In the genomic region with DNA sequence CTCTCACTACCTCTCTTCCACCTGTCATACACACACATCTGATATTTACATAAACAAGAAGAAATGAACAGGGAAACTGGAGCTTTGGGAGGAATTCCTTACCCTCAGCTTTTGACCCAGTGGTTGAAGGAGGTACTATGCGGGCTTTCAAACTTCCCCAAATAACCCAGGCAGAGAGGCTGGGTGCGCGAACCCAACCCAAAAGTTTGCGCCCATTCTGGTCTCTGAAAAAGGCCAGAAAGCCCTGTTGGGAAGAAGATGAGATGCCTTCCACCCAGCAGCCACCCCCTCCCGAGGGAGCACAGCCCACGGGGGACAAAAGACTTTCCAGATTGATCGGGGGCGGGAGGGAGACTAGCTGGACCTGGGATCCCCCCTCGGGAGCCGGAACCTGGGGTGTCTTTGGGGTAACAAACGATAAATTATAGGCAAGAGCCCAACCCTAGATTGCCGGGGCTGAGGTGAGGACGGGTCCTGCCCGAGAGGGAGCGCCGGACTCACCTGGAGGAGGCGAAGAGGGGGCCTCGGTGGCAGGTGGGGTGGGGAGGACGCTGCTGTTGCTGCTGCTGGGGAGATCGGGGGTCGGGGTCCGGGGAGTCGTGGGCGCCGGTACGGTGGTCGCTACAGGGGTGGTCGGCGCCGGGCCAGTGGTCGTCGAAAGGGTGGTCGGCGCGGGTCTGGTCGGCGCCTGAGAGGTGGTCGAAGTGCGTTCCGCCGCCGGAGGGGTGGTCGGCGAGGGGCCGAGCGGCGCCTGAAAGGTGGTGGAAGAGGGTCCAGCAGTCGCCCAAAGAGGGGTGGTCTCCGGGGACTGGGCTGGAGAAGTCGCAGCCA, we compare ENCODE assay signal across 8 cellular contexts. TPM values are rescaled to one million over a fixed set of nuclear protein-coding genes. Genes with fewer than 3 reads are reported as not detected.
DNase-seq lines count a peak whose midpoint lies in the region; ATAC-seq, FAIRE-seq and TF ChIP-seq lines count a peak whose summit lies in the region.

No MANE protein-coding gene starts in this region.

- peak overlapping the region; percentile 88 for H3K27ac Mint-ChIP-seq in stimulated activated effector memory CD8-positive, alpha-beta T cell treated with anti-CD3 and anti-CD28 coated beads, Interleukin-12 subunit alpha, Interleukin-12 subunit beta, amount 100 ng/mL, for 72 hours

- peaks cover 7% of the 10 kb centered on the region for H3K36me3 Mint-ChIP-seq in stimulated activated effector memory CD8-positive, alpha-beta T cell treated with anti-CD3 and anti-CD28 coated beads, Interleukin-12 subunit alpha, Interleukin-12 subunit beta, amount 100 ng/mL, for 72 hours

- POLR2A ChIA-PET in GM12878 (lab: Charles Lee), result no interaction called here

- peak overlapping the region; percentile 92 for H3K4me3 Mint-ChIP-seq in stimulated activated effector memory CD8-positive, alpha-beta T cell treated with anti-CD3 and anti-CD28 coated beads, Interleukin-12 subunit alpha, Interleukin-12 subunit beta, amount 100 ng/mL, for 72 hours

- FAIRE-seq in GM12878 (lab: Jason Lieb, UNC) (no peak), kidney (lab: Jason Lieb, UNC) (no peak)

- H3K4me3 ChIP-seq in GM12878 (peak overlapping the region; percentile 80), kidney (ENCODE audit: low read length in 2 of 2) (peak overlapping the region; percentile 62 to 73)

- H3K9me3 Mint-ChIP-seq in stimulated activated effector memory CD8-positive, alpha-beta T cell treated with anti-CD3 and anti-CD28 coated beads, Interleukin-12 subunit alpha, Interleukin-12 subunit beta, amount 100 ng/mL, for 72 hours, result no peaks in the 10 kb centered on the region

- H2AFZ ChIP-seq in GM12878 (ENCODE audit: control insufficient read depth, low read depth, low read length), result peak overlapping the region; percentile 38

- H3K79me2 ChIP-seq in GM12878 (ENCODE audit: control insufficient read depth, insufficient read depth, low read length), result no peaks in the 10 kb centered on the region; the same call in 1 of the 2 replicates

- no peaks in the 10 kb centered on the region for H4K20me1 ChIP-seq in GM12878 (ENCODE audit: control insufficient read depth, insufficient read depth)

- CTCF ChIA-PET in GM12878 (lab: Yijun Ruan, JAX), result no interaction called here

- TF ChIP-seq CTCF in GM13977 (IDR thresholded peaks at IDR 0.05; ENCODE audit: extremely low read depth, insufficient read depth, missing control alignments) (no peak), GM12878 (IDR thresholded peaks at IDR 0.05 in 2 of 3, conservative IDR thresholded peaks at IDR 0.05 in 1 of 3; ENCODE audit: control insufficient read depth in 2 of 3, extremely low read depth in 1 of 3, insufficient read depth in 1 of 3, low read depth in 3 of 3, low read length in 3 of 3) (no peak), kidney (IDR thresholded peaks at IDR 0.05; ENCODE audit: borderline replicate concordance, extremely low read depth, insufficient read depth) (no peak)

- SMC1A ChIA-PET in GM12878 (lab: Charles Lee; ENCODE audit: uncharacterized antibody, unreplicated experiment), result no interaction called here

- no TSS peak for BruUV-seq in GM12878 (replicated peaks; lab: Mats Ljungman, UMichigan)

- no peaks in the 10 kb centered on the region for H3K27me3 ChIP-seq in GM12878 (replicated peaks in 1 of 2; ENCODE audit: control insufficient read depth in 2 of 2, insufficient read depth in 2 of 2, low read length in 1 of 2)

- H3K9ac ChIP-seq in GM12878 (ENCODE audit: control insufficient read depth, insufficient read depth, low read length) (peak overlapping the region; percentile 71; the same call in 1 of the 2 replicates), kidney (ENCODE audit: low read length in 2 of 2) (peak overlapping the region; percentile 56 to 69)

- H3K27ac ChIP-seq in GM12878 (ENCODE audit: control insufficient read depth, insufficient read depth), result no peak overlapping the region
- H3K27ac ChIP-seq in kidney (ENCODE audit: low read depth in 2 of 2, low read length in 2 of 2), result peak overlapping the region; percentile 10 to 75

- peak; percentile 42 for DNase-seq in GM13977 (ENCODE audit: low spot score)
- peak; percentile 57 for DNase-seq in OCI-M1 (lab: John Stamatoyannopoulos, UW)
- DNase-seq in GM12878 (ENCODE audit: low read depth, low spot score), result no peak
- peak; percentile 84 for DNase-seq in kidney
- peak; percentile 10 to 66 for DNase-seq in stimulated activated effector memory CD8-positive, alpha-beta T cell treated with anti-CD3 and anti-CD28 coated beads, Interleukin-12 subunit alpha, Interleukin-12 subunit beta, amount 100 ng/mL, for 72 hours (ENCODE audit: low spot score in 2 of 2)
- no peak for DNase-seq in cortex of kidney (lab: John Stamatoyannopoulos, UW)
- no peak for DNase-seq in NK-92 treated with Interleukin-12 subunit alpha and Interleukin-12 subunit beta, amount 100 ng/mL, for 24 hours (lab: John Stamatoyannopoulos, UW)
- DNase-seq in islet precursor cell, result no peak

- H3K4me1 ChIP-seq in GM12878 (ENCODE audit: control insufficient read depth, insufficient read depth, low read length), result peaks cover 15% of the 10 kb centered on the region
- H3K4me1 ChIP-seq in kidney (ENCODE audit: control insufficient read depth in 1 of 2, insufficient read depth in 1 of 2, low read depth in 1 of 2, low read length in 2 of 2), result peaks cover 3 to 12% of the 10 kb centered on the region in 2 donors

- TF ChIP-seq RAD21 in GM12878 (IDR thresholded peaks at IDR 0.05; ENCODE audit: insufficient read depth, low read depth, low read length), result no peak

- in situ Hi-C loops in GM13977 (cut with MboI; ENCODE audit: low pct_unique_long_range_greater_than_20kb, low sequenced_read_pairs, unreplicated experiment), result no loop called here
- in situ Hi-C loops in GM12878 (cut with MboI), result no loop called here

- TF ChIP-seq EP300 in GM12878 (IDR thresholded peaks at IDR 0.05; ENCODE audit: borderline replicate concordance in 1 of 2, control insufficient read depth in 1 of 2, low read depth in 2 of 2, low read length in 2 of 2), result no peak

- intact Hi-C loops in GM12878 (cut with micrococcal nuclease; ENCODE audit: unreplicated experiment), result loop anchor here (5.0 kb wide), 1 partner anchor 96 kb away; no protein-coding TSS in a partner anchor
- intact Hi-C loops in kidney (cut with DNase I), result no loop called here

- no peak for TF ChIP-seq POLR2A in GM12878 (IDR thresholded peaks at IDR 0.05; ENCODE audit: low read depth, low read length)

- ATAC-seq in GM12878, result no peak
- ATAC-seq in stimulated activated effector memory CD8-positive, alpha-beta T cell treated with anti-CD3 and anti-CD28 coated beads, Interleukin-12 subunit alpha, Interleukin-12 subunit beta, amount 100 ng/mL, for 72 hours, result no peak

- H3K36me3 ChIP-seq in GM12878 (ENCODE audit: control insufficient read depth in 2 of 2, insufficient read depth in 2 of 2, low read length in 1 of 2) (no peaks in the 10 kb centered on the region), kidney (ENCODE audit: control insufficient read depth in 1 of 2, insufficient read depth in 2 of 2, low read length in 2 of 2) (no peaks in the 10 kb centered on the region)

- WGBS in GM12878 (ENCODE audit: insufficient coverage, insufficient replicate concordance, low lambda C conversion rate, missing lambda C conversion rate), result 2% methylated on average over 33 of the region's 50 CpGs

- H3K9me3 ChIP-seq in GM12878 (replicated peaks; ENCODE audit: control insufficient read depth, insufficient read depth, low read length), result no peaks in the 10 kb centered on the region; the same call in 2 of the 3 replicates
- no peaks in the 10 kb centered on the region for H3K9me3 ChIP-seq in kidney (ENCODE audit: control insufficient read depth in 1 of 2, low read length in 2 of 2)

- H3K4me2 ChIP-seq in GM12878 (ENCODE audit: control insufficient read depth, insufficient read depth), result peak overlapping the region; percentile 77

- H3K4me1 Mint-ChIP-seq in stimulated activated effector memory CD8-positive, alpha-beta T cell treated with anti-CD3 and anti-CD28 coated beads, Interleukin-12 subunit alpha, Interleukin-12 subunit beta, amount 100 ng/mL, for 72 hours, result peaks cover 30% of the 10 kb centered on the region

- RAD21 ChIA-PET in GM12878 (lab: Charles Lee; ENCODE audit: unreplicated experiment), result no interaction called here

TF ChIP-seq in GM12878, 131 proteins besides CTCF, POLR2A, EP300 and RAD21:
- no peak for TF ChIP-seq TARDBP (IDR thresholded peaks at IDR 0.05; ENCODE audit: borderline replicate concordance)
- no peak for TF ChIP-seq POU2F2 (IDR thresholded peaks at IDR 0.05; ENCODE audit: borderline replicate concordance, low read depth, low read length)
- TF ChIP-seq SRF (IDR thresholded peaks at IDR 0.05; ENCODE audit: low read depth in 2 of 2, low read length in 2 of 2), result no peak

RNA-seq across cellular contexts. Expression of a gene that starts 0.8 kb away (rescaled TPM):
- 0.44 and 0.64 TPM in 2 replicates for total RNA-seq in GM12878 (2013; cell fraction: nucleolus; rRNA removed)
- total RNA-seq in GM12878 (2014; rRNA removed) (3.0 and 3.7 TPM in 2 replicates), GM12878 (2014; rRNA removed; fragmentation: Illumina TruSeq; extraction: Trizol) (4.0 TPM in 2 replicates), GM12878 (2021) (3.8 and 4.3 TPM in 2 replicates), kidney (20.4 TPM)
- 1.1 TPM for polyA plus RNA-seq in GM12878 (2011; ENCODE audit: low read depth)
- polyA plus RNA-seq in GM12878 (2011; rRNA removed) (0.71 and 0.84 TPM in 2 replicates), GM12878 (2014; fragmentation: Illumina TruSeq; extraction: Trizol) (5.1 and 5.2 TPM in 2 replicates), GM12878 (2014; fragmentation: Nextera tagmentation; extraction: Ambion mirVana) (1 to 10 TPM; 1.4 to 1.6 TPM), GM12878 (2014; rRNA removed) (2.5 and 2.8 TPM in 2 replicates), GM12878 (2016; fragmentation: Nextera tagmentation; extraction: Ambion mirVana) (1 to 10 TPM; 1.8 to 2.4 TPM), kidney (ENCODE audit: insufficient read depth, low read depth, low replicate concordance) (12.4 TPM)
- polyA plus RNA-seq in GM12878 (2011; cell fraction: cytosol; rRNA removed), result 0.43 and 0.52 TPM in 2 replicates
- 0.13 and 0.32 TPM in 2 replicates for polyA plus RNA-seq in GM12878 (2011; cell fraction: nucleus; rRNA removed)
- polyA plus RNA-seq in GM12878 (2012), result 1.7 and 2.3 TPM in 2 replicates
- 0.66 and 0.72 TPM in 2 replicates for polyA minus RNA-seq in GM12878 (2011; rRNA and poly(A)+ RNA removed)
- 0.27 and 0.62 TPM in 2 replicates for polyA minus RNA-seq in GM12878 (2011; cell fraction: cytosol; rRNA and poly(A)+ RNA removed)
- polyA minus RNA-seq in GM12878 (2011; cell fraction: nucleus; rRNA and poly(A)+ RNA removed), result 0.12 and 0.57 TPM in 2 replicates

Comparison
In these comparisons a context has a peak if more than half of its experiments do, and no peak if none do; other contexts are left out.
1. DNase-seq: peak in GM13977 (single experiment), OCI-M1 (single experiment), kidney (single experiment) and stimulated activated effector memory CD8-positive, alpha-beta T cell treated with anti-CD3 and anti-CD28 coated beads, Interleukin-12 subunit alpha, Interleukin-12 subunit beta, amount 100 ng/mL, for 72 hours (2 of 2); none in GM12878 (single experiment), cortex of kidney (single experiment), NK-92 treated with Interleukin-12 subunit alpha and Interleukin-12 subunit beta, amount 100 ng/mL, for 24 hours (single experiment) and islet precursor cell (single experiment).